In genomic region chr1:226654046-226654445, GRCh38 we compare ENCODE assay signal across 8 cellular contexts.
DNase-seq lines count a peak whose midpoint lies in the region; ATAC-seq, FAIRE-seq and TF ChIP-seq lines count a peak whose summit lies in the region.

No MANE protein-coding gene starts in this region.

- no peaks in the 10 kb centered on the region for H3K27me3 Mint-ChIP-seq in activated T-helper 2 cell treated with anti-CD3 and anti-CD28 coated beads, Interferon-gamma antibody, Interleukin-2, Interleukin-4, amounts not matched to agents 10 μg/mL and 5 μg/mL and 100 μg/mL, durations not matched to agents 14 hours and 24 hours and 36 hours (ENCODE audit: low read depth)

- H3K9me3 ChIP-seq in heart left ventricle, result no peaks in the 10 kb centered on the region
- H3K9me3 ChIP-seq in left ventricle myocardium inferior (replicated peaks), result no peaks in the 10 kb centered on the region
- H3K9me3 ChIP-seq in kidney (ENCODE audit: control insufficient read depth in 1 of 2, low read length in 2 of 2), result no peaks in the 10 kb centered on the region
- H3K9me3 ChIP-seq in upper lobe of right lung, result no peaks in the 10 kb centered on the region

- 40 to 52% (median 47%) methylated on average over 7 of the region's 7 CpGs for WGBS in heart left ventricle, 4 donors

- H3K27me3 ChIP-seq in heart left ventricle (no peaks in the 10 kb centered on the region), left ventricle myocardium inferior (ENCODE audit: low read depth) (no peaks in the 10 kb centered on the region), upper lobe of right lung (no peaks in the 10 kb centered on the region)

- no peak for TF ChIP-seq POLR2A in heart left ventricle (IDR thresholded peaks at IDR 0.05)

- no peak overlapping the region for H3K9ac ChIP-seq in kidney (ENCODE audit: low read length in 2 of 2)

- DNase-seq in heart left ventricle (peak in 2 of 5 donors; percentile 18 to 28), left ventricle myocardium inferior (no peak), kidney (peak; percentile 49), upper lobe of right lung (no peak), NCI-H2029 treated with DMSO at 0.1 percent for 48 hours (lab: John Stamatoyannopoulos, UW) (no peak)
- no peak for DNase-seq in activated T-helper 2 cell treated with anti-CD3 and anti-CD28 coated beads, Interferon-gamma antibody, Interleukin-2, Interleukin-4, amounts not matched to agents 10 μg/mL and 5 μg/mL and 100 μg/mL, durations not matched to agents 14 hours and 24 hours and 36 hours (ENCODE audit: low spot score)

- H3K36me3 Mint-ChIP-seq in activated T-helper 2 cell treated with anti-CD3 and anti-CD28 coated beads, Interferon-gamma antibody, Interleukin-2, Interleukin-4, amounts not matched to agents 10 μg/mL and 5 μg/mL and 100 μg/mL, durations not matched to agents 14 hours and 24 hours and 36 hours (ENCODE audit: low read depth), result peaks cover 10% of the 10 kb centered on the region

- H3K4me3 ChIP-seq in heart left ventricle, result peak overlapping the region in 1 of 12 donors; percentile 5
- no peak overlapping the region for H3K4me3 ChIP-seq in left ventricle myocardium inferior
- H3K4me3 ChIP-seq in kidney (ENCODE audit: low read length in 2 of 2), result no peak overlapping the region
- no peak overlapping the region for H3K4me3 ChIP-seq in upper lobe of right lung

- no peak for TF ChIP-seq CTCF in heart left ventricle (IDR thresholded peaks at IDR 0.05)
- no peak for TF ChIP-seq CTCF in left ventricle myocardium inferior (IDR thresholded peaks at IDR 0.05; ENCODE audit: borderline replicate concordance)
- TF ChIP-seq CTCF in kidney (IDR thresholded peaks at IDR 0.05; ENCODE audit: borderline replicate concordance, extremely low read depth, insufficient read depth), result no peak
- no peak for TF ChIP-seq CTCF in upper lobe of right lung (IDR thresholded peaks at IDR 0.05)

- H3K27ac ChIP-seq in heart left ventricle (peak overlapping the region in 9 of 12 donors; percentile 11 to 91 (median 63)), left ventricle myocardium inferior (replicated peaks) (no peak overlapping the region), kidney (ENCODE audit: low read depth in 2 of 2, low read length in 2 of 2) (no peak overlapping the region), upper lobe of right lung (peak overlapping the region; percentile 66)

- peak overlapping the region; percentile 71 for H3K4me3 Mint-ChIP-seq in activated T-helper 2 cell treated with anti-CD3 and anti-CD28 coated beads, Interferon-gamma antibody, Interleukin-2, Interleukin-4, amounts not matched to agents 10 μg/mL and 5 μg/mL and 100 μg/mL, durations not matched to agents 14 hours and 24 hours and 36 hours (ENCODE audit: low read depth)

- ATAC-seq in heart left ventricle (no peak), upper lobe of right lung (no peak), HG03097 (IDR thresholded peaks at IDR 0.05; ENCODE audit: low FRiP score, unreplicated experiment) (no peak), GM19324 (IDR thresholded peaks at IDR 0.05; ENCODE audit: low FRiP score, unreplicated experiment) (no peak)

- peaks cover 0 to 76% (median 52%) of the 10 kb centered on the region in 12 donors for H3K4me1 ChIP-seq in heart left ventricle
- H3K4me1 ChIP-seq in left ventricle myocardium inferior, result no peaks in the 10 kb centered on the region
- H3K4me1 ChIP-seq in kidney (ENCODE audit: control insufficient read depth in 1 of 2, insufficient read depth in 1 of 2, low read depth in 1 of 2, low read length in 2 of 2), result peaks cover 3 to 28% of the 10 kb centered on the region in 2 donors
- H3K4me1 ChIP-seq in upper lobe of right lung, result peaks cover 69% of the 10 kb centered on the region

- H3K4me1 Mint-ChIP-seq in activated T-helper 2 cell treated with anti-CD3 and anti-CD28 coated beads, Interferon-gamma antibody, Interleukin-2, Interleukin-4, amounts not matched to agents 10 μg/mL and 5 μg/mL and 100 μg/mL, durations not matched to agents 14 hours and 24 hours and 36 hours (ENCODE audit: low read depth), result peaks cover 69% of the 10 kb centered on the region

- intact Hi-C loops in heart left ventricle (cut with DNase I), result loop anchor here in 3 of 10 donors (5.0 kb wide), 2 partner anchors 78 to 83 kb away; partner anchors contain the start of gene ITPKB (in 2 of the 3)
- intact Hi-C loops in left ventricle myocardium inferior (cut with micrococcal nuclease), result loop anchor here (10.0 kb wide), 1 partner anchor 81 kb away; the partner anchor contains the start of gene ITPKB
- intact Hi-C loops in activated T-helper 2 cell treated with anti-CD3 and anti-CD28 coated beads, Interferon-gamma antibody, Interleukin-2, Interleukin-4, amounts not matched to agents 10 μg/mL and 5 μg/mL and 100 μg/mL, durations not matched to agents 14 hours and 24 hours and 36 hours (cut with micrococcal nuclease), result loop anchor here (1.0 to 2.0 kb wide), 2 partner anchors 9 to 19 kb away; no protein-coding TSS in a partner anchor
- intact Hi-C loops in kidney (cut with DNase I), result no loop called here
- intact Hi-C loops in upper lobe of right lung (cut with DNase I), result no loop called here

- no peaks in the 10 kb centered on the region for H3K9me3 Mint-ChIP-seq in activated T-helper 2 cell treated with anti-CD3 and anti-CD28 coated beads, Interferon-gamma antibody, Interleukin-2, Interleukin-4, amounts not matched to agents 10 μg/mL and 5 μg/mL and 100 μg/mL, durations not matched to agents 14 hours and 24 hours and 36 hours

- no peak for FAIRE-seq in kidney (lab: Jason Lieb, UNC)

- H3K27ac Mint-ChIP-seq in activated T-helper 2 cell treated with anti-CD3 and anti-CD28 coated beads, Interferon-gamma antibody, Interleukin-2, Interleukin-4, amounts not matched to agents 10 μg/mL and 5 μg/mL and 100 μg/mL, durations not matched to agents 14 hours and 24 hours and 36 hours, result peak overlapping the region; percentile 84

- no peaks in the 10 kb centered on the region for H3K36me3 ChIP-seq in heart left ventricle
- H3K36me3 ChIP-seq in left ventricle myocardium inferior, result no peaks in the 10 kb centered on the region
- no peaks in the 10 kb centered on the region for H3K36me3 ChIP-seq in kidney (ENCODE audit: control insufficient read depth in 1 of 2, insufficient read depth in 2 of 2, low read length in 2 of 2)
- no peaks in the 10 kb centered on the region for H3K36me3 ChIP-seq in upper lobe of right lung

Comparison
In these comparisons a context has a peak if more than half of its experiments do, and no peak if none do; other contexts are left out.
1. H3K27ac ChIP-seq: peak in heart left ventricle (9 of 12) and upper lobe of right lung (single experiment); none in left ventricle myocardium inferior (single experiment) and kidney (0 of 2).
2. intact Hi-C loops: an anchor here in left ventricle myocardium inferior (10.0 kb wide) and activated T-helper 2 cell treated with anti-CD3 and anti-CD28 coated beads, Interferon-gamma antibody, Interleukin-2, Interleukin-4, amounts not matched to agents 10 μg/mL and 5 μg/mL and 100 μg/mL, durations not matched to agents 14 hours and 24 hours and 36 hours (1.0 to 2.0 kb wide); none called in kidney and upper lobe of right lung.